In genomic region chr11:124329787-124330478, GRCh38 we compare ENCODE assay signal across 9 cellular contexts.
DNase-seq lines count a peak whose midpoint lies in the region; ATAC-seq and TF ChIP-seq lines count a peak whose summit lies in the region.
"Had no signal": no experiment of that assay in that cellular context is flagged by ENCODE, and none has a peak within 500 bp of the region (broad histone marks: within the 10 kb centered on the region; RNA-seq: fewer than 3 reads in every experiment).

No MANE protein-coding gene starts in this region.

- ATAC-seq in GM21515 (IDR thresholded peaks at IDR 0.05; ENCODE audit: unreplicated experiment) = peak; percentile 98
- ATAC-seq in HG03558 (IDR thresholded peaks at IDR 0.05; ENCODE audit: extremely low read depth, unreplicated experiment) = peak; percentile 66

- DNase-seq in astrocyte of the spinal cord (ENCODE audit: low read depth, low spot score) = peak; percentile 22
- DNase-seq in hypothalamus (lab: John Stamatoyannopoulos, UW) = no peak
- no peak for DNase-seq in SHP77 (lab: John Stamatoyannopoulos, UW)
- DNase-seq in C1 segment of cervical spinal cord (lab: John Stamatoyannopoulos, UW) = no peak
- no peak for DNase-seq in HuH-7 (ENCODE audit: low spot score)
- DNase-seq: NCI-H187 treated with DMSO at 0.1 percent for 48 hours had no signal

- TF ChIP-seq CTCF in C4-2B (conservative IDR thresholded peaks at IDR 0.05) (peak; percentile 14), astrocyte of the spinal cord (IDR thresholded peaks at IDR 0.05; ENCODE audit: low read depth, low read length) (no peak)

- no peak overlapping the region for H3K27ac ChIP-seq in C4-2B

- H3K4me3 ChIP-seq in astrocyte of the spinal cord (ENCODE audit: low read depth, low read length) = no peak overlapping the region

- in situ Hi-C loops in astrocyte of the spinal cord (cut with HindIII; ENCODE audit: low sequenced_read_pairs) = no loop called here
